In genomic region chr15:28096720-28097431, GRCh38 we compare ENCODE assay signal across 1 cellular context.
TF ChIP-seq lines count a peak whose summit lies in the region.

No MANE protein-coding gene starts in this region.

TF ChIP-seq in IMR-90, 13 proteins besides CTCF, POLR2A, EP300 and RAD21 (continued from another document):
- TF ChIP-seq CHD1 (IDR thresholded peaks at IDR 0.05; ENCODE audit: low read depth, low read length), result no peak
